Comparison of ENCODE assay signal across 23 cellular contexts in genomic region chr7:77441046-77441445, GRCh38. TPM values are rescaled to one million over a fixed set of nuclear protein-coding genes. Genes with fewer than 3 reads are reported as not detected.
DNase-seq lines count a peak whose midpoint lies in the region; ATAC-seq and TF ChIP-seq lines count a peak whose summit lies in the region.
"Had no signal": no experiment of that assay in that cellular context is flagged by ENCODE, and none has a peak within 500 bp of the region (broad histone marks: within the 10 kb centered on the region; RNA-seq: fewer than 3 reads in every experiment).

No MANE protein-coding gene starts in this region.

- peak; percentile 53 for ATAC-seq in body of pancreas
- ATAC-seq in left colon: peak; percentile 40
- ATAC-seq in upper lobe of right lung: peak; percentile 27
- no peak for ATAC-seq in CD4-positive, alpha-beta T cell (ENCODE audit: poor library complexity)
- ATAC-seq: T-cell had no signal

- TF ChIP-seq POLR2A in body of pancreas (IDR thresholded peaks at IDR 0.05): no peak

- H2AFZ ChIP-seq in GM23248: no peak overlapping the region
- H2AFZ ChIP-seq: PC-9 had no signal

- no peak overlapping the region for H3K9ac ChIP-seq in GM23248

- H3K27ac Mint-ChIP-seq in CD14-positive monocyte: peak overlapping the region in 1 of 7 donors; percentile 20
- H3K27ac Mint-ChIP-seq in CD4-positive, alpha-beta T cell: no peak overlapping the region
- H3K27ac Mint-ChIP-seq: T-cell had no signal

- no peaks in the 10 kb centered on the region for H3K36me3 Mint-ChIP-seq in CD14-positive monocyte
- no peaks in the 10 kb centered on the region for H3K36me3 Mint-ChIP-seq in CD4-positive, alpha-beta T cell (ENCODE audit: low read depth)
- H3K36me3 Mint-ChIP-seq: T-cell had no signal

- H3K9me2 ChIP-seq in GM23248 (ENCODE audit: insufficient read depth): no peaks in the 10 kb centered on the region; the same call in 1 of the 2 replicates

- in situ Hi-C loops in GM23248 (cut with MboI): no loop called here

- CTCF ChIA-PET in CD4-positive, alpha-beta T cell (lab: Charles Lee): no interaction called here

- no peaks in the 10 kb centered on the region for H3K9me3 ChIP-seq in GM23248 (ENCODE audit: low read depth)
- no peaks in the 10 kb centered on the region for H3K9me3 ChIP-seq in body of pancreas
- no peaks in the 10 kb centered on the region for H3K9me3 ChIP-seq in upper lobe of right lung
- H3K9me3 ChIP-seq in CD4-positive, alpha-beta T cell (ENCODE audit: control insufficient read depth, low read length): no peaks in the 10 kb centered on the region
- H3K9me3 ChIP-seq: BE2C, SJSA1 had no signal

- H3K79me2 ChIP-seq in GM23248 (ENCODE audit: insufficient read depth): no peaks in the 10 kb centered on the region

- no peaks in the 10 kb centered on the region for H3K9me3 Mint-ChIP-seq in CD14-positive monocyte
- H3K9me3 Mint-ChIP-seq in CD4-positive, alpha-beta T cell: no peaks in the 10 kb centered on the region
- H3K9me3 Mint-ChIP-seq: T-cell had no signal

- 94 to 98% methylated on average over 2 of the region's 2 CpGs for WGBS in GM23248 (ENCODE audit: low coverage in 1 of 2, low lambda C conversion rate in 2 of 2, missing lambda C conversion rate in 2 of 2), 2 experiments
- WGBS in body of pancreas, 2 donors: 35 to 56% methylated on average over 2 of the region's 2 CpGs

- H3K4me1 Mint-ChIP-seq in CD14-positive monocyte: peaks cover 21% of the 10 kb centered on the region
- H3K4me1 Mint-ChIP-seq in CD4-positive, alpha-beta T cell (ENCODE audit: low read depth): no peaks in the 10 kb centered on the region
- H3K4me1 Mint-ChIP-seq: T-cell had no signal

- H3K27me3 ChIP-seq in GM23248 (replicated peaks; ENCODE audit: insufficient read depth): no peaks in the 10 kb centered on the region
- no peaks in the 10 kb centered on the region for H3K27me3 ChIP-seq in body of pancreas
- H3K27me3 ChIP-seq in upper lobe of right lung: no peaks in the 10 kb centered on the region
- H3K27me3 ChIP-seq in CD4-positive, alpha-beta T cell (ENCODE audit: control insufficient read depth, insufficient read depth, low read length): no peaks in the 10 kb centered on the region
- H3K27me3 ChIP-seq: BE2C, SJSA1 had no signal

- H3K4me2 ChIP-seq in GM23248 (ENCODE audit: unreplicated experiment): no peak overlapping the region
- H3K4me2 ChIP-seq: PC-9 had no signal

- no peak overlapping the region for H3K4me3 Mint-ChIP-seq in CD14-positive monocyte
- H3K4me3 Mint-ChIP-seq in CD4-positive, alpha-beta T cell: no peak overlapping the region
- H3K4me3 Mint-ChIP-seq: T-cell had no signal

- peaks cover 38% of the 10 kb centered on the region for H3K4me1 ChIP-seq in GM23248 (ENCODE audit: insufficient read depth)
- no peaks in the 10 kb centered on the region for H3K4me1 ChIP-seq in body of pancreas
- peaks cover 8% of the 10 kb centered on the region for H3K4me1 ChIP-seq in upper lobe of right lung
- H3K4me1 ChIP-seq: BE2C had no signal

- H3F3A ChIP-seq in GM23248 (ENCODE audit: insufficient read depth): peaks cover 22% of the 10 kb centered on the region

- POLR2A ChIA-PET in CD4-positive, alpha-beta T cell (lab: Charles Lee): no interaction called here

- H3K4me3 ChIP-seq in GM23248: no peak overlapping the region
- H3K4me3 ChIP-seq in body of pancreas: no peak overlapping the region
- H3K4me3 ChIP-seq in upper lobe of right lung: no peak overlapping the region
- H3K4me3 ChIP-seq: PC-9, SJSA1 had no signal

- intact Hi-C loops in body of pancreas (cut with DNase I): no loop called here
- intact Hi-C loops in left colon (cut with DNase I, micrococcal nuclease): no loop called here
- intact Hi-C loops in upper lobe of right lung (cut with DNase I): no loop called here
- intact Hi-C loops in CD14-positive monocyte (cut with micrococcal nuclease): no loop called here
- intact Hi-C loops in CD4-positive, alpha-beta T cell (cut with DNase I, micrococcal nuclease): no loop called here

- H3K27ac ChIP-seq in GM23248 (no peak overlapping the region), body of pancreas (no peak overlapping the region), upper lobe of right lung (no peak overlapping the region)
- no peak overlapping the region for H3K27ac ChIP-seq in CD4-positive, alpha-beta T cell (ENCODE audit: low read depth, low read length)
- H3K27ac ChIP-seq: PC-9, SJSA1 had no signal

- H4K20me1 ChIP-seq in GM23248 (ENCODE audit: insufficient read depth): no peaks in the 10 kb centered on the region

- TF ChIP-seq CTCF in body of pancreas (IDR thresholded peaks at IDR 0.05): no peak
- TF ChIP-seq CTCF in upper lobe of right lung (IDR thresholded peaks at IDR 0.05): no peak
- no peak for TF ChIP-seq CTCF in CD14-positive monocyte (IDR thresholded peaks at IDR 0.05)
- no peak for TF ChIP-seq CTCF in CD4-positive, alpha-beta T cell (IDR thresholded peaks at IDR 0.05)

- DNase-seq in GM23248 (peak; percentile 73), body of pancreas (no peak), left colon (no peak), upper lobe of right lung (no peak), CD14-positive monocyte (ENCODE audit: low spot score) (no peak), NCI-H1436 treated with DMSO at 0.1 percent for 48 hours (lab: John Stamatoyannopoulos, UW) (no peak)
- DNase-seq in CD4-positive, alpha-beta T cell: no peak
- DNase-seq: ACHN; BE2C; GDM1; H7; KBM-7; MV-4-11; NCI-H1105; NCI-H2029 treated with DMSO at 0.1 percent for 48 hours; NCI-H446 treated with DMSO at 0.1 percent for 48 hours; NCI-H526; NCI-H82; NK-92 treated with Interleukin-12 subunit alpha and Interleukin-12 subunit beta, amount 100 ng/mL, for 24 hours; PC-9; Right ventricle myocardium superior; T-cell had no signal

- H3K36me3 ChIP-seq in GM23248 (ENCODE audit: low read depth): no peaks in the 10 kb centered on the region
- no peaks in the 10 kb centered on the region for H3K36me3 ChIP-seq in body of pancreas (replicated peaks in 1 of 2; ENCODE audit: insufficient read depth in 1 of 2, low read depth in 2 of 2)
- H3K36me3 ChIP-seq in upper lobe of right lung: no peaks in the 10 kb centered on the region
- H3K36me3 ChIP-seq: BE2C, SJSA1 had no signal

- no peaks in the 10 kb centered on the region for H3K27me3 Mint-ChIP-seq in CD14-positive monocyte (ENCODE audit: low read depth in 3 of 3)
- H3K27me3 Mint-ChIP-seq in CD4-positive, alpha-beta T cell: no peaks in the 10 kb centered on the region
- H3K27me3 Mint-ChIP-seq: T-cell had no signal

RNA-seq across cellular contexts. Expression of gene GSAP, which starts 24.9 kb away (rescaled TPM):
- 4.3 and 5.2 TPM in 2 replicates for total RNA-seq in GM23248 (2014; rRNA removed; shearing (Covaris generic))
- polyA plus RNA-seq in GM23248 (2016; fragmentation: Nextera tagmentation; extraction: Ambion mirVana) (4.1 and 4.2 TPM in 2 replicates), CD14-positive monocyte (10 to 100 TPM; 19.1 to 35.6 TPM)
- total RNA-seq in body of pancreas (10 to 100 TPM; 13.7 to 18.8 TPM), left colon (1 to 10 TPM; 7.9 to 8.0 TPM), upper lobe of right lung (64.9 TPM)
- total RNA-seq in CD4-positive, alpha-beta T cell: 10 to 100 TPM; 19.1 to 19.5 TPM
